ENCODE assay signal across 25 cellular contexts in the genomic region with DNA sequence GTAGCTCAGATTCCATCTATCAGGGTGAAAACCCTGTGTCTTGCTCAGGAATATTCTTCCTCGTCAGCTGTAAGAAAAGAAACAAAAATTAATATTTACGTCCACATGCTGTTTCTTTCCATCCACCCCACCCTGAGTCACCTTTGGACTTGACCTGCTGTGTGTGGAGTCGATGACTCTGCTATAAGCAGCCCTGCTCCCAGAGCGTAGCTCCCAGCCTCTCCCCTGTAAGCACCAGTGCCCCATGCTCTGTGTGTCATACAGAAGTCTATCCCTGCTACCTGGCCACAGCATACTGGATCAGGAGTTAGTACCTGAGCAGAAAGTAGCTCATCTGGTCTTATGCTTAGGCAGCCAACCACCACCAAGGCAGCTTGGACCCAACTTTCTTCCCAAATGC.
DNase-seq lines count a peak whose midpoint lies in the region; ATAC-seq, FAIRE-seq and TF ChIP-seq lines count a peak whose summit lies in the region.
"Had no signal": no experiment of that assay in that cellular context is flagged by ENCODE, and none has a peak within 500 bp of the region (broad histone marks: within the 10 kb centered on the region; RNA-seq: fewer than 3 reads in every experiment).

No MANE protein-coding gene starts in this region.

- no peaks in the 10 kb centered on the region for H3K79me2 ChIP-seq in HepG2 (ENCODE audit: insufficient read depth, low read length)
- H3K79me2 ChIP-seq in OCI-LY7 (ENCODE audit: insufficient read depth, low read depth, low read length), result no peaks in the 10 kb centered on the region

- H3K4me1 ChIP-seq in HepG2 (ENCODE audit: insufficient read depth, low read length) (0 out of 2 replicates have a peak, but pooled peaks cover 11% of the 10 kb centered on the region), right lobe of liver (peaks cover 0 to 6% (median 3%) of the 10 kb centered on the region in 4 donors), OCI-LY7 (ENCODE audit: insufficient read depth, low read length, poor library complexity, severe bottlenecking) (peaks cover 54% of the 10 kb centered on the region), small intestine (ENCODE audit: control insufficient read depth in 2 of 2, insufficient read depth in 1 of 2, low read depth in 1 of 2, low read length in 1 of 2) (no peaks in the 10 kb centered on the region)
- H3K4me1 ChIP-seq: A549, Caco-2 had no signal

- H3K4me2 ChIP-seq in HepG2 (ENCODE audit: low read depth, low read length), result no peak overlapping the region
- H3K4me2 ChIP-seq in OCI-LY7 (ENCODE audit: low read length), result 0 out of 2 replicates have a peak overlapping the region, but pooled peaks have one; percentile 7
- H3K4me2 ChIP-seq: A549 had no signal

- H4K20me1 ChIP-seq in HepG2 (ENCODE audit: insufficient read depth, low read length), result no peaks in the 10 kb centered on the region
- no peaks in the 10 kb centered on the region for H4K20me1 ChIP-seq in OCI-LY7 (ENCODE audit: insufficient read depth, low read length)
- H4K20me1 ChIP-seq: BLaER1 treated with 17β-estradiol and CSF1 and Interleukin-3, amounts not matched to agents 10 nM and 100 nM had no signal

- H3K4me3 ChIP-seq in HepG2 (replicated peaks in 1 of 3; ENCODE audit: insufficient read depth in 1 of 3, low read depth in 2 of 3, low read length in 3 of 3) (no peak overlapping the region), right lobe of liver (no peak overlapping the region), OCI-LY7 (ENCODE audit: low read depth, low read length, poor library complexity, severe bottlenecking) (no peak overlapping the region), small intestine (ENCODE audit: low read depth in 1 of 2, low read length in 2 of 2) (no peak overlapping the region)
- H3K4me3 ChIP-seq: A549; BLaER1 treated with 17β-estradiol and CSF1 and Interleukin-3, amounts not matched to agents 10 nM and 100 nM had no signal

- POLR2A ChIA-PET in HepG2 (lab: Yijun Ruan, JAX) (no interaction called here), OCI-LY7 (lab: Charles Lee) (interaction anchor here (0.6 to 5.1 kb wide), 11 partner anchors 8 to 256 kb away, joined by 3 to 33 read pairs (median 3); no protein-coding TSS in a partner anchor)

- in situ Hi-C loops in HepG2 (cut with HindIII; ENCODE audit: extremely low pct_ligation_motif_present, low pct_unique_long_range_greater_than_20kb), result no loop called here

- H3K9me3 Mint-ChIP-seq in osteocyte (ENCODE audit: unreplicated experiment), result peaks cover 12% of the 10 kb centered on the region
- H3K9me3 Mint-ChIP-seq: CD4-positive, alpha-beta T cell; CD8-positive, alpha-beta T cell had no signal

- H3K9me3 ChIP-seq in HepG2 (ENCODE audit: low read length), result peaks cover 10% of the 10 kb centered on the region; the same call in 1 of the 2 replicates
- H3K9me3 ChIP-seq in right lobe of liver, result no peaks in the 10 kb centered on the region
- peaks cover 32% of the 10 kb centered on the region for H3K9me3 ChIP-seq in OCI-LY7 (ENCODE audit: low read length)
- H3K9me3 ChIP-seq in small intestine (ENCODE audit: control insufficient read depth, low read depth), result no peaks in the 10 kb centered on the region
- H3K9me3 ChIP-seq: A549, Caco-2 had no signal

- ATAC-seq in HepG2 (peak; percentile 69), right lobe of liver (no peak), left colon (peak; percentile 60), GM18511 (IDR thresholded peaks at IDR 0.05; ENCODE audit: unreplicated experiment) (no peak)
- ATAC-seq: A549; CD8-positive, alpha-beta T cell had no signal

- CTCF ChIA-PET in HepG2 (lab: Yijun Ruan, JAX; ENCODE audit: low intra/inter-chr PET ratio, low total read pairs) (no interaction called here), OCI-LY7 (lab: Charles Lee; ENCODE audit: unreplicated experiment) (interaction anchor here (1.0 to 1.6 kb wide), 2 partner anchors 8 to 139 kb away, joined by 3 read pairs; no protein-coding TSS in a partner anchor)

- H3K27me3 ChIP-seq in HepG2 (ENCODE audit: control insufficient read depth in 1 of 2, insufficient read depth in 2 of 2, low read length in 2 of 2) (peaks cover 0 to 3% of the 10 kb centered on the region in 2 experiments; a peak in 1 of 5 replicates), right lobe of liver (no peaks in the 10 kb centered on the region), small intestine (ENCODE audit: control insufficient read depth in 2 of 2, insufficient read depth in 2 of 2, low read length in 2 of 2) (no peaks in the 10 kb centered on the region)
- H3K27me3 ChIP-seq: BLaER1 treated with 17β-estradiol and CSF1 and Interleukin-3, amounts not matched to agents 10 nM and 100 nM had no signal

- FAIRE-seq in HepG2 (lab: Jason Lieb, UNC) (no peak), small intestine (lab: Jason Lieb, UNC) (no peak)
- FAIRE-seq: A549, D721Med, G401.6, GM12891, GM18507, GM19239 had no signal

- H3K4me3 Mint-ChIP-seq in osteocyte (ENCODE audit: unreplicated experiment), result no peak overlapping the region
- H3K4me3 Mint-ChIP-seq: B cell; CD4-positive, alpha-beta T cell; CD8-positive, alpha-beta T cell had no signal

- H3K36me3 Mint-ChIP-seq in osteocyte (ENCODE audit: unreplicated experiment), result no peaks in the 10 kb centered on the region
- H3K36me3 Mint-ChIP-seq: CD8-positive, alpha-beta T cell had no signal

- H2AFZ ChIP-seq in HepG2 (ENCODE audit: low read length), result no peak overlapping the region
- H2AFZ ChIP-seq in OCI-LY7 (ENCODE audit: low read length), result peak overlapping the region; percentile 58; the same call in 1 of the 2 replicates

- H3K9me2 ChIP-seq in OCI-LY7 (ENCODE audit: insufficient read depth, low read length), result no peaks in the 10 kb centered on the region

- TF ChIP-seq RAD21 in HepG2 (CRISPR knock-in tag; IDR thresholded peaks at IDR 0.05), result no peak

- intact Hi-C loops in HepG2 (cut with micrococcal nuclease; ENCODE audit: unreplicated experiment) (no loop called here), right lobe of liver (cut with DNase I) (loop anchor here in 1 of 2 donors (5.0 to 10.0 kb wide), 2 partner anchors 217 to 295 kb away; no protein-coding TSS in a partner anchor), OCI-LY7 (cut with micrococcal nuclease; ENCODE audit: unreplicated experiment) (loop anchor here (10.0 kb wide), 1 partner anchor 425 kb away; a partner anchor contains a TSS), left colon (cut with DNase I, micrococcal nuclease) (no loop called here)

- H3K27me3 Mint-ChIP-seq in osteocyte (ENCODE audit: unreplicated experiment), result no peaks in the 10 kb centered on the region
- H3K27me3 Mint-ChIP-seq: B cell had no signal

- 25% methylated on average over 4 of the region's 4 CpGs for WGBS in HepG2 (ENCODE audit: low lambda C conversion rate)
- 71% methylated on average over 3 of the region's 4 CpGs for WGBS in right lobe of liver (ENCODE audit: insufficient coverage, low coverage, low lambda C conversion rate, missing lambda C conversion rate)
- WGBS in small intestine, 3 donors, result 24 to 66% (median 41%) methylated on average over 4 of the region's 4 CpGs

- TF ChIP-seq CTCF in HepG2 (CRISPR knock-in tag; IDR thresholded peaks at IDR 0.05), result no peak
- no peak for TF ChIP-seq CTCF in right lobe of liver (IDR thresholded peaks at IDR 0.05)
- no peak for TF ChIP-seq CTCF in OCI-LY7 (conservative IDR thresholded peaks at IDR 0.05; ENCODE audit: low read length)
- no peak for TF ChIP-seq CTCF in osteocyte (IDR thresholded peaks at IDR 0.05)

- H3K36me3 ChIP-seq in HepG2 (replicated peaks in 1 of 2; ENCODE audit: control insufficient read depth in 1 of 2, insufficient read depth in 2 of 2, low read length in 2 of 2), result no peaks in the 10 kb centered on the region
- no peaks in the 10 kb centered on the region for H3K36me3 ChIP-seq in right lobe of liver
- peaks cover 22% of the 10 kb centered on the region for H3K36me3 ChIP-seq in OCI-LY7 (ENCODE audit: insufficient read depth, low read length)
- no peaks in the 10 kb centered on the region for H3K36me3 ChIP-seq in small intestine (ENCODE audit: control insufficient read depth in 2 of 2, insufficient read depth in 2 of 2, low read length in 2 of 2)

- H3K4me1 Mint-ChIP-seq in osteocyte (ENCODE audit: unreplicated experiment), result no peaks in the 10 kb centered on the region

- H3K27ac ChIP-seq in HepG2 (ENCODE audit: extremely low read length, insufficient read depth, low read length) (no peak overlapping the region), right lobe of liver (no peak overlapping the region), OCI-LY7 (ENCODE audit: low read depth, low read length, poor library complexity, severe bottlenecking) (peak overlapping the region; percentile 97), small intestine (ENCODE audit: low read depth in 1 of 2, low read length in 1 of 2) (no peak overlapping the region)
- H3K27ac ChIP-seq: 22Rv1; A549; BLaER1 treated with 17β-estradiol and CSF1 and Interleukin-3, amounts not matched to agents 10 nM and 100 nM; C4-2B had no signal

- TF ChIP-seq POLR2A in HepG2 (IDR thresholded peaks at IDR 0.05; ENCODE audit: insufficient read depth in 1 of 2, low read depth in 2 of 2, low read length in 2 of 2), result no peak
- no peak for TF ChIP-seq POLR2A in right lobe of liver (IDR thresholded peaks at IDR 0.05)

- TF ChIP-seq EP300 in HepG2 (IDR thresholded peaks at IDR 0.05; ENCODE audit: low read depth in 2 of 2, low read length in 2 of 2) (no peak), HepG2 (CRISPR knock-in tag; IDR thresholded peaks at IDR 0.05; ENCODE audit: borderline replicate concordance) (no peak)

- H3K27ac Mint-ChIP-seq in osteocyte (ENCODE audit: unreplicated experiment), result no peak overlapping the region
- H3K27ac Mint-ChIP-seq: B cell; CD4-positive, alpha-beta T cell; CD8-positive, alpha-beta T cell had no signal

- H3K9ac ChIP-seq in HepG2 (ENCODE audit: insufficient read depth, low read depth, low read length), result no peak overlapping the region
- H3K9ac ChIP-seq: BLaER1 treated with 17β-estradiol and CSF1 and Interleukin-3, amounts not matched to agents 10 nM and 100 nM had no signal

- BruUV-seq in HepG2 (replicated peaks; lab: Mats Ljungman, UMichigan), result no TSS peak
- no TSS peak for BruUV-seq in OCI-LY7 (replicated peaks; lab: Mats Ljungman, UMichigan)

- DNase-seq in HepG2 (ENCODE audit: low spot score) (no peak), right lobe of liver (no peak), OCI-LY7 (ENCODE audit: low spot score) (no peak), left colon (no peak), small intestine (peak; percentile 34), osteocyte (ENCODE audit: extremely low spot score, unreplicated experiment) (no peak)
- DNase-seq in stimulated activated CD4-positive, alpha-beta T cell treated with anti-CD3 and anti-CD28 coated beads, Interleukin-12 subunit alpha, Interleukin-12 subunit beta, amount 100 ng/mL, for 4 hours, result no peak
- DNase-seq: AML-193; Caco-2; Calu3; CD4-positive, alpha-beta T cell; CD8-positive, alpha-beta T cell; DMS79 treated with DMSO at 0.1 percent for 48 hours; GF-D8 had no signal

TF ChIP-seq in HepG2, 621 proteins besides CTCF, POLR2A, EP300 and RAD21:
- peak; percentile 89 for TF ChIP-seq ZSCAN25 (CRISPR knock-in tag; IDR thresholded peaks at IDR 0.05)
- no peak for TF ChIP-seq CAMTA2 (CRISPR knock-in tag; IDR thresholded peaks at IDR 0.05; ENCODE audit: borderline replicate concordance)

Comparison
In these comparisons a context has a peak if more than half of its experiments do, and no peak if none do; other contexts are left out.
1. ATAC-seq: peak in HepG2 (single experiment) and left colon (single experiment); none in right lobe of liver (0 of 4) and GM18511 (single experiment).